In genomic region chr2:240566203-240567136, GRCh38 we compare ENCODE assay signal across 8 cellular contexts. TPM values are rescaled to one million over a fixed set of nuclear protein-coding genes. Genes with fewer than 3 reads are reported as not detected.
DNase-seq lines count a peak whose midpoint lies in the region; FAIRE-seq and TF ChIP-seq lines count a peak whose summit lies in the region.

No MANE protein-coding gene starts in this region.

- H3K14ac ChIP-seq in H9 (ENCODE audit: insufficient read depth, low read length): no peak overlapping the region

- H3K4me2 ChIP-seq in H9 (ENCODE audit: insufficient read depth, insufficient read length, low read length): peak overlapping the region; percentile 13

- no peak overlapping the region for H3K4ac ChIP-seq in H9 (ENCODE audit: low read depth, low read length)

- H4K8ac ChIP-seq in H9 (replicated peaks; ENCODE audit: insufficient read length, low read depth, low read length): no peak overlapping the region

- no peaks in the 10 kb centered on the region for H3K27me3 ChIP-seq in GM06990 (replicated peaks; ENCODE audit: control insufficient read depth, insufficient read depth, low read length)
- H3K27me3 ChIP-seq in H9 (ENCODE audit: insufficient read depth, low read length): peaks cover 20% of the 10 kb centered on the region
- H3K27me3 ChIP-seq in MG63: no peaks in the 10 kb centered on the region
- H3K27me3 ChIP-seq in cardiac muscle cell: no peaks in the 10 kb centered on the region
- H3K27me3 ChIP-seq in prostate gland (replicated peaks; ENCODE audit: insufficient read depth): no peaks in the 10 kb centered on the region

- no peaks in the 10 kb centered on the region for H3K79me1 ChIP-seq in H9 (ENCODE audit: insufficient read depth, low read depth, low read length, poor library complexity, severe bottlenecking)

- no CpG with 5 or more reads among the region's 53 CpGs for WGBS in H9 (ENCODE audit: extremely low coverage, insufficient read length, low lambda C conversion rate)
- 31% methylated on average over 13 of the region's 53 CpGs for WGBS in prostate gland

- H3K9ac ChIP-seq in H9 (ENCODE audit: extremely low read depth, insufficient read length, low read length): no peak overlapping the region

- H3K18ac ChIP-seq in H9 (ENCODE audit: insufficient read length, low read depth, low read length): no peak overlapping the region

- H2AFZ ChIP-seq in H9 (ENCODE audit: low read length): no peak overlapping the region

- H3K27me3 Mint-ChIP-seq in H9 (ENCODE audit: low read depth): peaks cover 26% of the 10 kb centered on the region
- H3K27me3 Mint-ChIP-seq in activated naive CD8-positive, alpha-beta T cell treated with anti-CD3 and anti-CD28 coated beads for 36 hours: no peaks in the 10 kb centered on the region

- H4K20me1 ChIP-seq in H9 (ENCODE audit: control insufficient read depth, insufficient read depth, insufficient read length): no peaks in the 10 kb centered on the region

- peak overlapping the region; percentile 71 for H3K4me3 ChIP-seq in GM06990 (replicated peaks; ENCODE audit: low read depth, low read length)
- peak overlapping the region; percentile 69 for H3K4me3 ChIP-seq in MG63
- H3K4me3 ChIP-seq in cardiac muscle cell: peak overlapping the region; percentile 1
- peak overlapping the region; percentile 16 to 34 for H3K4me3 ChIP-seq in prostate gland

- TF ChIP-seq CTCF in GM06990 (IDR thresholded peaks at IDR 0.05; ENCODE audit: insufficient read depth, low read length, poor library complexity, severe bottlenecking) (peak; percentile 69), H9 (conservative IDR thresholded peaks at IDR 0.05) (peak; percentile 95), cardiac muscle cell (IDR thresholded peaks at IDR 0.05; ENCODE audit: low read depth, low read length) (peak; percentile 65), prostate gland (IDR thresholded peaks at IDR 0.05) (peak; percentile 77 to 98 (median 94))

- no peak overlapping the region for H2BK20ac ChIP-seq in H9 (ENCODE audit: low read depth, low read length, poor library complexity, severe bottlenecking)

- H3K9me3 Mint-ChIP-seq in H9: no peaks in the 10 kb centered on the region
- H3K9me3 Mint-ChIP-seq in activated naive CD8-positive, alpha-beta T cell treated with anti-CD3 and anti-CD28 coated beads for 36 hours: no peaks in the 10 kb centered on the region

- no peak overlapping the region for H2BK5ac ChIP-seq in H9 (ENCODE audit: insufficient read length, low read length)

- peak; percentile 92 for DNase-seq in GM06990 (ENCODE audit: extremely low read depth, insufficient read length)
- peak; percentile 84 for DNase-seq in H9
- DNase-seq in MG63: peak; percentile 96
- peak; percentile 93 for DNase-seq in SKM-1 treated with dmso at 0.1 percent for 144 hours (lab: John Stamatoyannopoulos, UW; ENCODE audit: unreplicated experiment)
- DNase-seq in activated naive CD8-positive, alpha-beta T cell treated with anti-CD3 and anti-CD28 coated beads for 36 hours: peak; percentile 96
- DNase-seq in cardiac muscle cell (ENCODE audit: low read depth in 1 of 2, low spot score in 1 of 2): peak; percentile 91 to 92
- DNase-seq in prostate gland (ENCODE audit: low spot score): peak; percentile 89
- DNase-seq in urothelium cell line (ENCODE audit: low spot score): peak; percentile 90

- H4K91ac ChIP-seq in H9 (ENCODE audit: insufficient read length, low read depth, low read length): no peak overlapping the region

- no peak overlapping the region for H4K5ac ChIP-seq in H9 (ENCODE audit: insufficient read length, low read depth, low read length)

- TF ChIP-seq POLR2A in prostate gland (IDR thresholded peaks at IDR 0.05): peak; percentile 86

- H2BK15ac ChIP-seq in H9 (ENCODE audit: low read depth, low read length): no peak overlapping the region

- H3K79me2 ChIP-seq in H9 (ENCODE audit: insufficient read depth, low read length): no peaks in the 10 kb centered on the region; the same call in 1 of the 2 replicates

- H3K27ac Mint-ChIP-seq in H9: no peak overlapping the region; a peak in 1 of 7 replicates
- H3K27ac Mint-ChIP-seq in activated naive CD8-positive, alpha-beta T cell treated with anti-CD3 and anti-CD28 coated beads for 36 hours: peak overlapping the region; percentile 98

- H3K4me1 ChIP-seq in H9 (ENCODE audit: insufficient read depth, low read length) (peaks cover 2% of the 10 kb centered on the region; the same call in 1 of the 2 replicates), cardiac muscle cell (ENCODE audit: low read depth) (peaks cover 23% of the 10 kb centered on the region), prostate gland (replicated peaks) (peaks cover 32% of the 10 kb centered on the region)

- H2AK5ac ChIP-seq in H9 (ENCODE audit: insufficient read length, low read length): no peak overlapping the region

- peak overlapping the region; percentile 22 to 82; a peak in 4 of 5 replicates for H3K4me3 Mint-ChIP-seq in H9
- peak overlapping the region; percentile 94 for H3K4me3 Mint-ChIP-seq in activated naive CD8-positive, alpha-beta T cell treated with anti-CD3 and anti-CD28 coated beads for 36 hours

- no peak overlapping the region for H2BK120ac ChIP-seq in H9 (ENCODE audit: low read depth, low read length, poor library complexity, severe bottlenecking)

- H3K27ac ChIP-seq in H9 (ENCODE audit: insufficient read length, low read depth, low read length) (no peak overlapping the region), cardiac muscle cell (peak overlapping the region; percentile 6), prostate gland (peak overlapping the region; percentile 91 to 93)

- no peak overlapping the region for H2BK12ac ChIP-seq in H9 (ENCODE audit: insufficient read length, low read depth, low read length)

- no peaks in the 10 kb centered on the region; the same call in 1 of the 2 replicates for H3K36me3 ChIP-seq in GM06990 (ENCODE audit: control insufficient read depth, insufficient read depth, low read length)
- peaks cover 12% of the 10 kb centered on the region for H3K36me3 ChIP-seq in MG63
- H3K36me3 ChIP-seq in cardiac muscle cell: no peaks in the 10 kb centered on the region
- H3K36me3 ChIP-seq in prostate gland: no peaks in the 10 kb centered on the region

- no peak overlapping the region for H3K23ac ChIP-seq in H9 (ENCODE audit: insufficient read length, low read depth, low read length)

- H3K9me3 ChIP-seq in H9 (ENCODE audit: control insufficient read depth, low read depth, low read length) (no peaks in the 10 kb centered on the region), MG63 (no peaks in the 10 kb centered on the region), cardiac muscle cell (ENCODE audit: low read depth) (no peaks in the 10 kb centered on the region), prostate gland (no peaks in the 10 kb centered on the region)

- H3K4me1 Mint-ChIP-seq in H9: peaks cover 27 to 29% of the 10 kb centered on the region in 2 experiments
- peaks cover 64% of the 10 kb centered on the region for H3K4me1 Mint-ChIP-seq in activated naive CD8-positive, alpha-beta T cell treated with anti-CD3 and anti-CD28 coated beads for 36 hours

- H3K36me3 Mint-ChIP-seq in H9 (ENCODE audit: insufficient read depth in 1 of 3, low read depth in 3 of 3): peaks cover 0 to 13% (median 2%) of the 10 kb centered on the region in 3 experiments; a peak in 3 of 7 replicates
- H3K36me3 Mint-ChIP-seq in activated naive CD8-positive, alpha-beta T cell treated with anti-CD3 and anti-CD28 coated beads for 36 hours: peaks cover 31% of the 10 kb centered on the region

- peaks cover 11% of the 10 kb centered on the region for H3K23me2 ChIP-seq in H9 (ENCODE audit: insufficient read length, low read depth, low read length, poor library complexity, severe bottlenecking)

- H3K56ac ChIP-seq in H9 (ENCODE audit: insufficient read length, low read depth, low read length): no peak overlapping the region

- H3T11ph ChIP-seq in H9 (ENCODE audit: low read length): no peak overlapping the region

- FAIRE-seq in urothelium cell line (lab: Jason Lieb, UNC): no peak

- intact Hi-C loops in prostate gland (cut with DNase I): loop anchor here (10.0 kb wide), 1 partner anchor 112 kb away; no protein-coding TSS in a partner anchor

RNA-seq across cellular contexts. Expression of gene RNPEPL1, which starts 1.8 kb away (rescaled TPM):
- total RNA-seq in H9 (2021): 22.5 and 24.7 TPM in 2 replicates
- total RNA-seq in MG63 (2014; rRNA removed; shearing (Covaris generic); ENCODE audit: low replicate concordance): 13.6 and 13.9 TPM in 2 replicates
- 10 to 100 TPM; 33.8 to 37.2 TPM for total RNA-seq in activated naive CD8-positive, alpha-beta T cell treated with anti-CD3 and anti-CD28 coated beads for 36 hours
- total RNA-seq in cardiac muscle cell: 43.5 and 49.0 TPM in 2 replicates
- 59.7 and 61.2 TPM in 2 replicates for polyA plus RNA-seq in cardiac muscle cell
- total RNA-seq in prostate gland: 10 to 100 TPM; 36.9 to 94.7 TPM

RNA-seq across cellular contexts. Expression of gene DUSP28, which starts 6.3 kb away (rescaled TPM):
- total RNA-seq in H9 (2021): 1.6 and 2.9 TPM in 2 replicates
- 6.3 and 7.3 TPM in 2 replicates for total RNA-seq in MG63 (2014; rRNA removed; shearing (Covaris generic); ENCODE audit: low replicate concordance)
- 1 to 10 TPM; 6.7 to 6.9 TPM for total RNA-seq in activated naive CD8-positive, alpha-beta T cell treated with anti-CD3 and anti-CD28 coated beads for 36 hours
- 10.2 and 29.2 TPM in 2 replicates for total RNA-seq in cardiac muscle cell
- 22.1 and 24.9 TPM in 2 replicates for polyA plus RNA-seq in cardiac muscle cell
- 10 to 100 TPM; 18.4 to 18.6 TPM for total RNA-seq in prostate gland

RNA-seq across cellular contexts. Expression of gene ANKMY1, which starts 8.7 kb away (rescaled TPM):
- total RNA-seq in H9 (2021) (8.6 and 13.7 TPM in 2 replicates), cardiac muscle cell (6.9 and 10.8 TPM in 2 replicates), prostate gland (10 to 100 TPM; 22.7 to 31.4 TPM)
- total RNA-seq in MG63 (2014; rRNA removed; shearing (Covaris generic); ENCODE audit: low replicate concordance): 10.2 and 23.8 TPM in 2 replicates
- total RNA-seq in activated naive CD8-positive, alpha-beta T cell treated with anti-CD3 and anti-CD28 coated beads for 36 hours: 10 to 100 TPM; 13.3 to 15.9 TPM
- 7.6 and 10.1 TPM in 2 replicates for polyA plus RNA-seq in cardiac muscle cell

RNA-seq across cellular contexts. Expression of gene CAPN10, which starts 20.1 kb away (rescaled TPM):
- total RNA-seq in H9 (2021) (45.0 and 47.4 TPM in 2 replicates), cardiac muscle cell (60.8 and 61.6 TPM in 2 replicates), prostate gland (10 to 100 TPM; 25.5 to 68.4 TPM)
- 12.5 and 18.4 TPM in 2 replicates for total RNA-seq in MG63 (2014; rRNA removed; shearing (Covaris generic); ENCODE audit: low replicate concordance)
- total RNA-seq in activated naive CD8-positive, alpha-beta T cell treated with anti-CD3 and anti-CD28 coated beads for 36 hours: 10 to 100 TPM; 30.1 to 32.3 TPM
- polyA plus RNA-seq in cardiac muscle cell: 57.9 and 62.8 TPM in 2 replicates

RNA-seq across cellular contexts. Expression of gene GPR35, which starts 58.8 kb away (rescaled TPM):
- total RNA-seq in H9 (2021) (0.66 and 1.4 TPM in 2 replicates), cardiac muscle cell (0.70 and 5.1 TPM in 2 replicates), prostate gland (1 to 10 TPM; 3.3 to 4.6 TPM)
- 0.35 and 2.2 TPM in 2 replicates for total RNA-seq in MG63 (2014; rRNA removed; shearing (Covaris generic); ENCODE audit: low replicate concordance)
- 1 to 10 TPM; 7.6 to 7.8 TPM for total RNA-seq in activated naive CD8-positive, alpha-beta T cell treated with anti-CD3 and anti-CD28 coated beads for 36 hours
- polyA plus RNA-seq in cardiac muscle cell: 0.40 and 1.9 TPM in 2 replicates

Comparison
In these comparisons a context has a peak if more than half of its experiments do, and no peak if none do; other contexts are left out.
1. H3K4me3 ChIP-seq: peak in every context shown above with its lines; median percentile 71 in GM06990; 69 in MG63; 25 in prostate gland; 1 in cardiac muscle cell.